ENCODE assay signal across 8 cellular contexts in genomic region chr17:64780096-64781012, GRCh38.
DNase-seq lines count a peak whose midpoint lies in the region; ATAC-seq and TF ChIP-seq lines count a peak whose summit lies in the region.

No MANE protein-coding gene starts in this region.

- H3K36me3 Mint-ChIP-seq in CD8-positive, alpha-beta T cell, result peaks cover 16% of the 10 kb centered on the region
- H3K36me3 Mint-ChIP-seq in activated CD8-positive, alpha-beta T cell treated with anti-CD3 and anti-CD28 coated beads, Interleukin-2, amount 10 ng/mL, durations not matched to agents 7 days and 5 days (ENCODE audit: low read depth), result peaks cover 21% of the 10 kb centered on the region
- peaks cover 0 to 9% (median 0%) of the 10 kb centered on the region in 5 donors for H3K36me3 Mint-ChIP-seq in naive thymus-derived CD4-positive, alpha-beta T cell

- peak overlapping the region; percentile 77 for H3K4me3 Mint-ChIP-seq in CD8-positive, alpha-beta T cell
- peak overlapping the region; percentile 79 for H3K4me3 Mint-ChIP-seq in activated CD8-positive, alpha-beta T cell treated with anti-CD3 and anti-CD28 coated beads, Interleukin-2, amount 10 ng/mL, durations not matched to agents 7 days and 5 days
- peak overlapping the region; percentile 66 to 82 (median 78) for H3K4me3 Mint-ChIP-seq in naive thymus-derived CD4-positive, alpha-beta T cell

- ATAC-seq in CD8-positive, alpha-beta T cell, result peak; percentile 76
- peak; percentile 84 for ATAC-seq in activated CD8-positive, alpha-beta T cell treated with anti-CD3 and anti-CD28 coated beads, Interleukin-2, amount 10 ng/mL, durations not matched to agents 7 days and 5 days
- ATAC-seq in naive thymus-derived CD4-positive, alpha-beta T cell, result peak; percentile 78
- ATAC-seq in stimulated activated naive CD8-positive, alpha-beta T cell treated with anti-CD3 and anti-CD28 coated beads, Interleukin-15, Interleukin-2, amounts not matched to agents 100 U/mL and 50 U/mL, for 24 hours, result peak; percentile 61
- no peak for ATAC-seq in HG03025 (IDR thresholded peaks at IDR 0.05; ENCODE audit: low FRiP score, unreplicated experiment)

- H3K4me1 ChIP-seq in CD8-positive, alpha-beta T cell (ENCODE audit: insufficient read depth, low read length), result peaks cover 37% of the 10 kb centered on the region
- H3K4me1 ChIP-seq in endocrine pancreas (ENCODE audit: control insufficient read depth, insufficient read depth, low read length), result no peaks in the 10 kb centered on the region
- peaks cover 15 to 28% of the 10 kb centered on the region in 2 donors for H3K4me1 ChIP-seq in naive thymus-derived CD4-positive, alpha-beta T cell (ENCODE audit: control insufficient read depth in 2 of 2, insufficient read depth in 2 of 2, low read length in 2 of 2)

- CTCF ChIA-PET in CD8-positive, alpha-beta T cell (lab: Charles Lee), result no interaction called here
- CTCF ChIA-PET in activated CD8-positive, alpha-beta T cell treated with anti-CD3 and anti-CD28 coated beads, Interleukin-2, amount 10 ng/mL, durations not matched to agents 7 days and 5 days (lab: Charles Lee), result interaction anchor here (0.6 to 1.0 kb wide), 2 partner anchors 159 to 184 kb away, joined by 3 to 5 read pairs; no protein-coding TSS in a partner anchor
- CTCF ChIA-PET in naive thymus-derived CD4-positive, alpha-beta T cell (lab: Charles Lee), result interaction anchor here (1.2 kb wide), 1 partner anchor 182 kb away, joined by 3 read pairs; no protein-coding TSS in a partner anchor

- POLR2A ChIA-PET in CD8-positive, alpha-beta T cell (lab: Charles Lee), result interaction anchor here (0.6 to 1.2 kb wide), 2 partner anchors 59 to 274 kb away, joined by 3 to 4 read pairs; partner anchors contain the start of genes CEP95 and DDX5
- POLR2A ChIA-PET in activated CD8-positive, alpha-beta T cell treated with anti-CD3 and anti-CD28 coated beads, Interleukin-2, amount 10 ng/mL, durations not matched to agents 7 days and 5 days (lab: Charles Lee), result interaction anchor here (0.6 kb wide), 1 partner anchor 24 kb away, joined by 3 read pairs; no protein-coding TSS in a partner anchor
- POLR2A ChIA-PET in naive thymus-derived CD4-positive, alpha-beta T cell (lab: Charles Lee), result no interaction called here

- H3K27me3 ChIP-seq in CD8-positive, alpha-beta T cell (ENCODE audit: insufficient read depth, low read length), result no peaks in the 10 kb centered on the region
- H3K27me3 ChIP-seq in endocrine pancreas (ENCODE audit: control insufficient read depth, insufficient read depth, low read length), result no peaks in the 10 kb centered on the region
- H3K27me3 ChIP-seq in naive thymus-derived CD4-positive, alpha-beta T cell (ENCODE audit: control insufficient read depth in 2 of 2, insufficient read depth in 2 of 2, low read length in 2 of 2), result no peaks in the 10 kb centered on the region

- DNase-seq in CD8-positive, alpha-beta T cell, result peak; percentile 48 to 82 (median 73)
- DNase-seq in LoVo (ENCODE audit: low spot score), result peak; percentile 60
- DNase-seq in activated CD8-positive, alpha-beta T cell treated with anti-CD3 and anti-CD28 coated beads, Interleukin-2, amount 10 ng/mL, durations not matched to agents 7 days and 5 days, result peak; percentile 91
- peak; percentile 48 to 81 (median 61) for DNase-seq in naive thymus-derived CD4-positive, alpha-beta T cell
- DNase-seq in stimulated activated naive CD8-positive, alpha-beta T cell treated with anti-CD3 and anti-CD28 coated beads, Interleukin-15, Interleukin-2, amounts not matched to agents 100 U/mL and 50 U/mL, for 24 hours, result peak; percentile 81
- no peak for DNase-seq in NCI-H524 treated with DMSO at 0.1 percent for 48 hours (lab: John Stamatoyannopoulos, UW)

- peaks cover 26% of the 10 kb centered on the region for H3K4me1 Mint-ChIP-seq in CD8-positive, alpha-beta T cell (ENCODE audit: low read depth)
- H3K4me1 Mint-ChIP-seq in activated CD8-positive, alpha-beta T cell treated with anti-CD3 and anti-CD28 coated beads, Interleukin-2, amount 10 ng/mL, durations not matched to agents 7 days and 5 days (ENCODE audit: low read depth), result peaks cover 48% of the 10 kb centered on the region
- H3K4me1 Mint-ChIP-seq in naive thymus-derived CD4-positive, alpha-beta T cell, result peaks cover 11 to 31% (median 23%) of the 10 kb centered on the region in 7 donors

- intact Hi-C loops in CD8-positive, alpha-beta T cell (cut with DNase I, micrococcal nuclease), result no loop called here
- intact Hi-C loops in naive thymus-derived CD4-positive, alpha-beta T cell (cut with micrococcal nuclease), result loop anchor here in 1 of 2 donors (1.0 to 2.0 kb wide), 2 partner anchors 56 to 274 kb away; partner anchors contain the start of genes CEP95 and DDX5

- H3K36me3 ChIP-seq in CD8-positive, alpha-beta T cell (ENCODE audit: insufficient read depth, low read length), result no peaks in the 10 kb centered on the region
- no peaks in the 10 kb centered on the region for H3K36me3 ChIP-seq in endocrine pancreas (ENCODE audit: control insufficient read depth, insufficient read depth, low read length)
- peaks cover 0 to 14% (median 0%) of the 10 kb centered on the region in 3 experiments for H3K36me3 ChIP-seq in naive thymus-derived CD4-positive, alpha-beta T cell (ENCODE audit: control insufficient read depth in 2 of 3, insufficient read depth in 3 of 3, low read length in 3 of 3)

- H3K27me3 Mint-ChIP-seq in CD8-positive, alpha-beta T cell (ENCODE audit: low read depth), result peaks cover 2% of the 10 kb centered on the region
- H3K27me3 Mint-ChIP-seq in activated CD8-positive, alpha-beta T cell treated with anti-CD3 and anti-CD28 coated beads, Interleukin-2, amount 10 ng/mL, durations not matched to agents 7 days and 5 days (ENCODE audit: low read depth), result no peaks in the 10 kb centered on the region
- H3K27me3 Mint-ChIP-seq in naive thymus-derived CD4-positive, alpha-beta T cell, result peaks cover 0 to 12% (median 0%) of the 10 kb centered on the region in 5 donors

- peak overlapping the region; percentile 66 for H3K4me3 ChIP-seq in CD8-positive, alpha-beta T cell (ENCODE audit: low read depth, low read length)
- no peak overlapping the region for H3K4me3 ChIP-seq in endocrine pancreas (ENCODE audit: control insufficient read depth, insufficient read depth, low read length)
- peak overlapping the region; percentile 61 for H3K4me3 ChIP-seq in naive thymus-derived CD4-positive, alpha-beta T cell (ENCODE audit: low read length)

- H3K9me3 Mint-ChIP-seq in CD8-positive, alpha-beta T cell, result no peaks in the 10 kb centered on the region
- no peaks in the 10 kb centered on the region for H3K9me3 Mint-ChIP-seq in activated CD8-positive, alpha-beta T cell treated with anti-CD3 and anti-CD28 coated beads, Interleukin-2, amount 10 ng/mL, durations not matched to agents 7 days and 5 days (ENCODE audit: insufficient read depth)
- H3K9me3 Mint-ChIP-seq in naive thymus-derived CD4-positive, alpha-beta T cell, result no peaks in the 10 kb centered on the region

- H3K9ac ChIP-seq in endocrine pancreas (ENCODE audit: control insufficient read depth, insufficient read depth, low read length), result peak overlapping the region; percentile 85

- no peaks in the 10 kb centered on the region for H3K9me3 ChIP-seq in CD8-positive, alpha-beta T cell (ENCODE audit: low read length)
- H3K9me3 ChIP-seq in endocrine pancreas (ENCODE audit: control insufficient read depth, low read length), result no peaks in the 10 kb centered on the region
- no peaks in the 10 kb centered on the region for H3K9me3 ChIP-seq in naive thymus-derived CD4-positive, alpha-beta T cell (ENCODE audit: control insufficient read depth in 2 of 3, low read length in 3 of 3)

- H3K27ac ChIP-seq in CD8-positive, alpha-beta T cell (ENCODE audit: low read depth, low read length), result no peak overlapping the region
- H3K27ac ChIP-seq in naive thymus-derived CD4-positive, alpha-beta T cell (ENCODE audit: low read depth, low read length), result peak overlapping the region; percentile 25

- TF ChIP-seq CTCF in CD8-positive, alpha-beta T cell (IDR thresholded peaks at IDR 0.05), result no peak

- no peak overlapping the region for H3K27ac Mint-ChIP-seq in CD8-positive, alpha-beta T cell
- peak overlapping the region; percentile 82 for H3K27ac Mint-ChIP-seq in activated CD8-positive, alpha-beta T cell treated with anti-CD3 and anti-CD28 coated beads, Interleukin-2, amount 10 ng/mL, durations not matched to agents 7 days and 5 days
- peak overlapping the region in 2 of 9 donors; percentile 62 to 79 for H3K27ac Mint-ChIP-seq in naive thymus-derived CD4-positive, alpha-beta T cell
